2 cellular contexts compared by ENCODE assay signal in genomic region chr18:57328665-57329064, GRCh38.
A peak's percentile ranks its signal among the peaks of the same experiment; 100 is the strongest.
TF ChIP-seq lines count a peak whose summit lies in the region.

No MANE protein-coding gene starts in this region.

TF ChIP-seq in HepG2, 621 proteins besides CTCF, POLR2A, EP300 and RAD21:
- TF ChIP-seq KAT2B (IDR thresholded peaks at IDR 0.05; ENCODE audit: borderline replicate concordance, low read depth, low read length), result peak; percentile 97
- TF ChIP-seq ZNF326 (CRISPR knock-in tag; IDR thresholded peaks at IDR 0.05; ENCODE audit: borderline replicate concordance), result no peak
- no peak for TF ChIP-seq FOXA3 (CRISPR knock-in tag; IDR thresholded peaks at IDR 0.05)

TF ChIP-seq in GM23338, 12 proteins besides CTCF, POLR2A, EP300 and RAD21:
- TF ChIP-seq ZNF114 (CRISPR knock-in tag; IDR thresholded peaks at IDR 0.05) (no peak), EZH2phosphoT487 (IDR thresholded peaks at IDR 0.05; ENCODE audit: unreplicated experiment) (no peak), POLR2AphosphoS5 (IDR thresholded peaks at IDR 0.05; ENCODE audit: low read depth) (no peak)
